22 cellular contexts compared by ENCODE assay signal in the genomic region with DNA sequence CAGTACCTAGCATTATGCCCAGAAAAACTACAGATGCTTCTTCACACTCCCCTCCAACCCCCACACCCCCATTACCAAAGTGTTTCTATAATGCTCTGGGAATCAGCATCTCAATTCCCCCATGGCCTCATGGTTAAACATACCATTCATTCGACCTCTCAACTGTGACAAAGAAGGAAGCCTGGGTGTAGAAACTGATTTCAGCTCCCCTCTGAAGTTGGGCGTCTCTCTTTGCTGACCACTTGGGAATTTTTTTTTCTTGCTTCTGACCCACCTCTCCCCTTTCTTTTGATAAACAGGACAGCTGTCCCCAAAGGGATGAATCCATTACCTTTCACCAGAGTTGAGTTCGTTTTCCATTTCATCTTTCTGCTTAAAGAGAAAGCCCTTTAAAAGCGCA.
DNase-seq lines count a peak whose midpoint lies in the region; ATAC-seq, FAIRE-seq and TF ChIP-seq lines count a peak whose summit lies in the region.
"Had no signal": no experiment of that assay in that cellular context is flagged by ENCODE, and none has a peak within 500 bp of the region (broad histone marks: within the 10 kb centered on the region; RNA-seq: fewer than 3 reads in every experiment).

No MANE protein-coding gene starts in this region.

- TF ChIP-seq CTCF in HepG2 (CRISPR knock-in tag; IDR thresholded peaks at IDR 0.05) (no peak), right lobe of liver (IDR thresholded peaks at IDR 0.05) (no peak), neural crest cell (conservative IDR thresholded peaks at IDR 0.05) (no peak), vagina (IDR thresholded peaks at IDR 0.05) (no peak), adrenal gland (IDR thresholded peaks at IDR 0.05) (no peak)

- no peaks in the 10 kb centered on the region for H3K79me2 ChIP-seq in HepG2 (ENCODE audit: insufficient read depth, low read length)

- no peak overlapping the region for H3K4me3 Mint-ChIP-seq in activated T-helper 2 cell treated with anti-CD3 and anti-CD28 coated beads, Interferon-gamma antibody, Interleukin-2, Interleukin-4, amounts not matched to agents 10 μg/mL and 5 μg/mL and 100 μg/mL, durations not matched to agents 14 hours and 24 hours and 36 hours (ENCODE audit: low read depth)
- peak overlapping the region; percentile 0 for H3K4me3 Mint-ChIP-seq in neural crest cell

- POLR2A ChIA-PET in HepG2 (lab: Yijun Ruan, JAX) = interaction anchor here (1.1 to 2.8 kb wide), 3 partner anchors 104 to 914 kb away, joined by 3 to 13 read pairs (median 13); a partner anchor contains a TSS

- no peak for ATAC-seq in HepG2
- no peak for ATAC-seq in right lobe of liver
- ATAC-seq: heart left ventricle; left cardiac atrium; stimulated activated naive CD8-positive, alpha-beta T cell treated with anti-CD3 and anti-CD28 coated beads, Interleukin-15, Interleukin-2, amounts not matched to agents 100 U/mL and 50 U/mL, for 24 hours had no signal

- BruUV-seq in HepG2 (replicated peaks; lab: Mats Ljungman, UMichigan) = no TSS peak

- TF ChIP-seq EP300 in HepG2 (IDR thresholded peaks at IDR 0.05; ENCODE audit: low read depth in 2 of 2, low read length in 2 of 2) (no peak), HepG2 (CRISPR knock-in tag; IDR thresholded peaks at IDR 0.05; ENCODE audit: borderline replicate concordance) (no peak)

- H3K36me3 ChIP-seq in HepG2 (replicated peaks in 1 of 2; ENCODE audit: control insufficient read depth in 1 of 2, insufficient read depth in 2 of 2, low read length in 2 of 2) = no peaks in the 10 kb centered on the region
- no peaks in the 10 kb centered on the region for H3K36me3 ChIP-seq in right lobe of liver
- no peaks in the 10 kb centered on the region for H3K36me3 ChIP-seq in vagina
- no peaks in the 10 kb centered on the region for H3K36me3 ChIP-seq in adrenal gland (replicated peaks in 1 of 2)
- H3K36me3 ChIP-seq: heart left ventricle had no signal

- TF ChIP-seq POLR2A in HepG2 (IDR thresholded peaks at IDR 0.05; ENCODE audit: insufficient read depth in 1 of 2, low read depth in 2 of 2, low read length in 2 of 2) (no peak), right lobe of liver (IDR thresholded peaks at IDR 0.05) (no peak), vagina (IDR thresholded peaks at IDR 0.05) (no peak), adrenal gland (IDR thresholded peaks at IDR 0.05) (no peak)

- peaks cover 26% of the 10 kb centered on the region for H3K4me1 Mint-ChIP-seq in activated T-helper 2 cell treated with anti-CD3 and anti-CD28 coated beads, Interferon-gamma antibody, Interleukin-2, Interleukin-4, amounts not matched to agents 10 μg/mL and 5 μg/mL and 100 μg/mL, durations not matched to agents 14 hours and 24 hours and 36 hours (ENCODE audit: low read depth)
- peaks cover 33% of the 10 kb centered on the region for H3K4me1 Mint-ChIP-seq in neural crest cell

- intact Hi-C loops in HepG2 (cut with micrococcal nuclease; ENCODE audit: unreplicated experiment) = loop anchor here (2.0 to 10.0 kb wide), 2 partner anchors 402 to 914 kb away; a partner anchor contains a TSS
- intact Hi-C loops in right lobe of liver (cut with DNase I) = no loop called here
- intact Hi-C loops in activated T-helper 2 cell treated with anti-CD3 and anti-CD28 coated beads, Interferon-gamma antibody, Interleukin-2, Interleukin-4, amounts not matched to agents 10 μg/mL and 5 μg/mL and 100 μg/mL, durations not matched to agents 14 hours and 24 hours and 36 hours (cut with micrococcal nuclease) = loop anchor here (2.0 to 5.0 kb wide), 5 partner anchors 221 to 671 kb away; a partner anchor contains a TSS
- intact Hi-C loops in vagina (cut with DNase I) = no loop called here
- intact Hi-C loops in adrenal gland (cut with DNase I) = loop anchor here (5.0 to 10.0 kb wide), 4 partner anchors 334 to 924 kb away; a partner anchor contains a TSS

- TF ChIP-seq RAD21 in HepG2 (CRISPR knock-in tag; IDR thresholded peaks at IDR 0.05) = no peak

- DNase-seq in HepG2 (ENCODE audit: low spot score) (no peak), right lobe of liver (no peak), neural crest cell (ENCODE audit: low read depth, low spot score) (no peak), vagina (ENCODE audit: extremely low spot score in 2 of 2) (no peak), adrenal gland (no peak), DMS153 treated with DMSO at 0.1 percent for 48 hours (lab: John Stamatoyannopoulos, UW; ENCODE audit: unreplicated experiment) (no peak), NCI-H2107 treated with DMSO at 0.1 percent for 48 hours (lab: John Stamatoyannopoulos, UW; ENCODE audit: unreplicated experiment) (no peak)
- no peak for DNase-seq in activated T-helper 2 cell treated with anti-CD3 and anti-CD28 coated beads, Interferon-gamma antibody, Interleukin-2, Interleukin-4, amounts not matched to agents 10 μg/mL and 5 μg/mL and 100 μg/mL, durations not matched to agents 14 hours and 24 hours and 36 hours (ENCODE audit: low spot score)
- DNase-seq: activated CD4-positive, alpha-beta T cell treated with anti-CD3 and anti-CD28 coated beads, Interleukin-2, amount 50 U/mL, for 1 hour; activated T-cell treated with anti-CD3 and anti-CD28 coated beads, Interleukin-2, amount 50 U/mL, for 48 hours; amniotic stem cell; DMS53; heart left ventricle; Karpas-422; left cardiac atrium; NCI-H1694; NCI-H524 treated with DMSO at 0.1 percent for 48 hours; RPMI8226; stimulated activated naive CD8-positive, alpha-beta T cell treated with anti-CD3 and anti-CD28 coated beads, Interleukin-15, Interleukin-2, amounts not matched to agents 100 U/mL and 50 U/mL, for 24 hours; T1000 had no signal

- H3K9me3 ChIP-seq in HepG2 (ENCODE audit: low read length) (no peaks in the 10 kb centered on the region), right lobe of liver (no peaks in the 10 kb centered on the region), vagina (no peaks in the 10 kb centered on the region), adrenal gland (replicated peaks in 1 of 3) (no peaks in the 10 kb centered on the region)
- H3K9me3 ChIP-seq: heart left ventricle had no signal

- no peaks in the 10 kb centered on the region for H3K9me3 Mint-ChIP-seq in activated T-helper 2 cell treated with anti-CD3 and anti-CD28 coated beads, Interferon-gamma antibody, Interleukin-2, Interleukin-4, amounts not matched to agents 10 μg/mL and 5 μg/mL and 100 μg/mL, durations not matched to agents 14 hours and 24 hours and 36 hours
- H3K9me3 Mint-ChIP-seq in neural crest cell = peaks cover 3% of the 10 kb centered on the region

- H3K36me3 Mint-ChIP-seq in activated T-helper 2 cell treated with anti-CD3 and anti-CD28 coated beads, Interferon-gamma antibody, Interleukin-2, Interleukin-4, amounts not matched to agents 10 μg/mL and 5 μg/mL and 100 μg/mL, durations not matched to agents 14 hours and 24 hours and 36 hours (ENCODE audit: low read depth) = peaks cover 8% of the 10 kb centered on the region
- H3K36me3 Mint-ChIP-seq in neural crest cell (ENCODE audit: low read depth) = peaks cover 4% of the 10 kb centered on the region

- peak overlapping the region; percentile 50; the same call in 1 of the 2 replicates for H3K4me2 ChIP-seq in HepG2 (ENCODE audit: low read depth, low read length)

- 78% methylated on average over 4 of the region's 4 CpGs for WGBS in HepG2 (ENCODE audit: low lambda C conversion rate)
- 33% methylated on average over 4 of the region's 4 CpGs for WGBS in right lobe of liver (ENCODE audit: insufficient coverage, low coverage, low lambda C conversion rate, missing lambda C conversion rate)
- 50 to 69% (median 65%) methylated on average over 4 of the region's 4 CpGs for WGBS in adrenal gland, 4 donors

- H3K4me1 ChIP-seq in HepG2 (ENCODE audit: insufficient read depth, low read length) (peaks cover 37% of the 10 kb centered on the region), right lobe of liver (peaks cover 0 to 23% (median 3%) of the 10 kb centered on the region in 4 donors), vagina (peaks cover 27% of the 10 kb centered on the region), adrenal gland (replicated peaks in 1 of 2) (peaks cover 11 to 30% of the 10 kb centered on the region in 2 donors)

- FAIRE-seq in HepG2 (lab: Jason Lieb, UNC) = no peak
- FAIRE-seq: colon had no signal

- peak overlapping the region; percentile 7 for H3K27ac Mint-ChIP-seq in activated T-helper 2 cell treated with anti-CD3 and anti-CD28 coated beads, Interferon-gamma antibody, Interleukin-2, Interleukin-4, amounts not matched to agents 10 μg/mL and 5 μg/mL and 100 μg/mL, durations not matched to agents 14 hours and 24 hours and 36 hours
- H3K27ac Mint-ChIP-seq in neural crest cell (ENCODE audit: unreplicated experiment) = peak overlapping the region; percentile 6

- H3K9ac ChIP-seq in HepG2 (ENCODE audit: insufficient read depth, low read depth, low read length) = no peak overlapping the region

- H3K27me3 ChIP-seq in HepG2 (ENCODE audit: control insufficient read depth in 1 of 2, insufficient read depth in 2 of 2, low read length in 2 of 2) (no peaks in the 10 kb centered on the region), right lobe of liver (no peaks in the 10 kb centered on the region), vagina (no peaks in the 10 kb centered on the region), adrenal gland (no peaks in the 10 kb centered on the region)
- H3K27me3 ChIP-seq: heart left ventricle had no signal

- no peaks in the 10 kb centered on the region for H4K20me1 ChIP-seq in HepG2 (ENCODE audit: insufficient read depth, low read length)

- CTCF ChIA-PET in HepG2 (lab: Yijun Ruan, JAX; ENCODE audit: low intra/inter-chr PET ratio, low total read pairs) = interaction anchor here (0.9 to 2.0 kb wide), 3 partner anchors 402 to 959 kb away, joined by 4 to 6 read pairs (median 4); a partner anchor contains a TSS

- no peak overlapping the region for H3K4me3 ChIP-seq in HepG2 (replicated peaks in 1 of 3; ENCODE audit: insufficient read depth in 1 of 3, low read depth in 2 of 3, low read length in 3 of 3)
- H3K4me3 ChIP-seq in right lobe of liver = no peak overlapping the region
- no peak overlapping the region for H3K4me3 ChIP-seq in vagina
- no peak overlapping the region for H3K4me3 ChIP-seq in adrenal gland
- H3K4me3 ChIP-seq: heart left ventricle had no signal

- in situ Hi-C loops in HepG2 (cut with HindIII; ENCODE audit: extremely low pct_ligation_motif_present, low pct_unique_long_range_greater_than_20kb) = loop anchor here (10.0 kb wide), 1 partner anchor 404 kb away; a partner anchor contains a TSS

- no peak overlapping the region for H2AFZ ChIP-seq in HepG2 (ENCODE audit: low read length)

- no peaks in the 10 kb centered on the region for H3K27me3 Mint-ChIP-seq in activated T-helper 2 cell treated with anti-CD3 and anti-CD28 coated beads, Interferon-gamma antibody, Interleukin-2, Interleukin-4, amounts not matched to agents 10 μg/mL and 5 μg/mL and 100 μg/mL, durations not matched to agents 14 hours and 24 hours and 36 hours (ENCODE audit: low read depth)
- H3K27me3 Mint-ChIP-seq in neural crest cell (ENCODE audit: low read depth) = no peaks in the 10 kb centered on the region

- H3K27ac ChIP-seq in HepG2 (ENCODE audit: extremely low read length, insufficient read depth, low read length) = peak overlapping the region; percentile 44
- H3K27ac ChIP-seq in right lobe of liver = peak overlapping the region in 1 of 3 donors; percentile 3
- peak overlapping the region; percentile 20 for H3K27ac ChIP-seq in vagina
- H3K27ac ChIP-seq in adrenal gland = no peak overlapping the region
- H3K27ac ChIP-seq: epithelial cell of prostate had no signal

Comparison
In these comparisons a context has a peak if more than half of its experiments do, and no peak if none do; other contexts are left out.
1. intact Hi-C loops: an anchor here in HepG2 (2.0 to 10.0 kb wide), activated T-helper 2 cell treated with anti-CD3 and anti-CD28 coated beads, Interferon-gamma antibody, Interleukin-2, Interleukin-4, amounts not matched to agents 10 μg/mL and 5 μg/mL and 100 μg/mL, durations not matched to agents 14 hours and 24 hours and 36 hours (2.0 to 5.0 kb wide) and adrenal gland (5.0 to 10.0 kb wide); none called in right lobe of liver and vagina.
2. H3K27ac ChIP-seq: peak in HepG2 (single experiment) and vagina (single experiment); none in adrenal gland (0 of 5).